Comparison of ENCODE assay signal across 8 cellular contexts in genomic region chr1:28509705-28510349, GRCh38. TPM values are rescaled to one million over a fixed set of nuclear protein-coding genes. Genes with fewer than 3 reads are reported as not detected.
DNase-seq lines count a peak whose midpoint lies in the region; ATAC-seq and TF ChIP-seq lines count a peak whose summit lies in the region.

No MANE protein-coding gene starts in this region.

- no peaks in the 10 kb centered on the region for H3K27me3 ChIP-seq in psoas muscle (ENCODE audit: insufficient read depth in 3 of 3, low read length in 2 of 3)

- H3K4me1 ChIP-seq in psoas muscle: peaks cover 40% of the 10 kb centered on the region

- peak; percentile 38 for TF ChIP-seq POLR2A in GM18526 (IDR thresholded peaks at IDR 0.05; ENCODE audit: extremely low read depth, insufficient read length)

- peak overlapping the region; percentile 66 for H3K27ac ChIP-seq in psoas muscle

- no peak for TF ChIP-seq CTCF in psoas muscle (IDR thresholded peaks at IDR 0.05)

- H3K27ac Mint-ChIP-seq in T-helper 17 cell: peak overlapping the region; percentile 99

- DNase-seq in T-helper 17 cell (no peak), psoas muscle (no peak), hypothalamus (lab: John Stamatoyannopoulos, UW) (no peak)
- peak; percentile 16 for DNase-seq in effector CD4-positive, alpha-beta T cell

- no peaks in the 10 kb centered on the region for H3K27me3 Mint-ChIP-seq in T-helper 17 cell

- peak overlapping the region; percentile 95 for H3K4me3 Mint-ChIP-seq in T-helper 17 cell

- peaks cover 50% of the 10 kb centered on the region for H3K4me1 Mint-ChIP-seq in T-helper 17 cell

- intact Hi-C loops in psoas muscle (cut with DNase I): loop anchor here in 1 of 2 donors (5.0 kb wide), 1 partner anchor 263 kb away; no protein-coding TSS in a partner anchor

- ATAC-seq in T-helper 17 cell: no peak
- no peak for ATAC-seq in psoas muscle
- ATAC-seq in GM21529 (IDR thresholded peaks at IDR 0.05; ENCODE audit: unreplicated experiment): no peak
- ATAC-seq in HG03280 (IDR thresholded peaks at IDR 0.05; ENCODE audit: unreplicated experiment): no peak
- no peak for ATAC-seq in GM18867 (IDR thresholded peaks at IDR 0.05; ENCODE audit: unreplicated experiment)

- peaks cover 14% of the 10 kb centered on the region for H3K36me3 Mint-ChIP-seq in T-helper 17 cell (ENCODE audit: low read depth)

- WGBS in psoas muscle, 3 donors: 74 to 80% (median 77%) methylated on average over 8 of the region's 8 CpGs

- peaks cover 7% of the 10 kb centered on the region for H3K9me3 ChIP-seq in T-helper 17 cell (ENCODE audit: control insufficient read depth, low read length, poor library complexity, severe bottlenecking)
- no peaks in the 10 kb centered on the region for H3K9me3 ChIP-seq in psoas muscle

- H3K36me3 ChIP-seq in psoas muscle (ENCODE audit: insufficient read depth in 1 of 2, low read depth in 1 of 2): peaks cover 15 to 77% of the 10 kb centered on the region in 2 donors

- peak overlapping the region; percentile 83 for H3K4me3 ChIP-seq in psoas muscle

RNA-seq across cellular contexts. Expression of gene RCC1, which starts 4.0 kb away (rescaled TPM):
- total RNA-seq in T-helper 17 cell (10 to 100 TPM; 10.7 to 15.1 TPM), psoas muscle (10 to 100 TPM in 2 of 4 donors, 1 to 10 TPM in 2; 7.0 to 20.8 (median 9.2) TPM)
- 10 to 100 TPM; 14.0 to 81.6 (median 17.4) TPM for polyA plus RNA-seq in psoas muscle

RNA-seq across cellular contexts. Expression of gene TRNAU1AP, which starts 43.1 kb away (rescaled TPM):
- total RNA-seq in T-helper 17 cell: 10 to 100 TPM; 24.5 to 27.9 TPM
- total RNA-seq in psoas muscle: 10 to 100 TPM in 3 of 4 donors, 1 to 10 TPM in 1; 7.5 to 17.5 (median 12.2) TPM
- 10 to 100 TPM in 2 of 3 donors, 1 to 10 TPM in 1; 7.3 to 12.9 (median 10.8) TPM for polyA plus RNA-seq in psoas muscle
